36 cellular contexts compared by ENCODE assay signal in genomic region chr15:66563566-66564110, GRCh38. TPM values are rescaled to one million over a fixed set of nuclear protein-coding genes. Genes with fewer than 3 reads are reported as not detected.
"Had no signal": no experiment of that assay in that cellular context is flagged by ENCODE, and none has a peak within 500 bp of the region (broad histone marks: within the 10 kb centered on the region; RNA-seq: fewer than 3 reads in every experiment).

No MANE protein-coding gene starts in this region.

- ATAC-seq: activated CD4-positive, alpha-beta T cell treated with anti-CD3 and anti-CD28 coated beads for 36 hours; activated CD4-positive, CD25-positive, alpha-beta regulatory T cell treated with anti-CD3 and anti-CD28 coated beads, Interleukin-2, amount 50 U/mL, for 24 hours; activated CD8-positive, alpha-beta T cell treated with anti-CD3 and anti-CD28 coated beads, Interleukin-2, amount 10 ng/mL, durations not matched to agents 7 days and 5 days; activated naive CD4-positive, alpha-beta T cell treated with anti-CD3 and anti-CD28 coated beads, Interleukin-2, amount 50 U/mL, for 72 hours; activated T-cell treated with anti-CD3 and anti-CD28 coated beads, Interleukin-2, amount 50 U/mL, for 72 hours; gastroesophageal sphincter; T-helper 17 cell had no signal

- H3K27ac ChIP-seq: ascending aorta, breast epithelium, cardiac muscle cell, colonic mucosa, epithelial cell of prostate, esophagus squamous epithelium, gastroesophageal sphincter, WERI-Rb-1 had no signal

- H3K4me1 ChIP-seq: ascending aorta, breast epithelium, colonic mucosa had no signal

- H3K9me3 Mint-ChIP-seq: activated B cell treated with CpG ODN at 0.5 μM for 24 hours; activated CD4-positive, alpha-beta memory T cell treated with anti-CD3 and anti-CD28 coated beads for 36 hours; activated CD4-positive, alpha-beta T cell treated with anti-CD3 and anti-CD28 coated beads, Interleukin-2, amount 10 ng/mL, durations not matched to agents 24 days and 14 days; activated naive CD4-positive, alpha-beta T cell treated with anti-CD3 and anti-CD28 coated beads, Interleukin-2, amount 10 ng/mL, durations not matched to agents 7 days and 5 days; activated naive CD4-positive, alpha-beta T cell treated with anti-CD3 and anti-CD28 coated beads, Interleukin-2, amount 50 U/mL, for 72 hours; activated naive CD8-positive, alpha-beta T cell treated with anti-CD3 and anti-CD28 coated beads, Interleukin-2, amount 10 ng/mL, durations not matched to agents 7 days and 5 days; activated T-cell treated with anti-CD3 and anti-CD28 coated beads, Interleukin-2, amount 50 U/mL, for 24 hours; activated T-cell treated with anti-CD3 and anti-CD28 coated beads, Interleukin-2, amount 50 U/mL, for 72 hours; T-helper 2 cell treated with Interferon-gamma antibody and Interleukin-4, amounts not matched to agents 5 μg/mL and 100 μg/mL, for 36 hours had no signal

- DNase-seq: activated B cell treated with CpG ODN at 0.5 μM for 24 hours; activated CD4-positive, alpha-beta memory T cell treated with anti-CD3 and anti-CD28 coated beads for 36 hours; activated CD4-positive, alpha-beta T cell treated with anti-CD3 and anti-CD28 coated beads for 36 hours; activated CD4-positive, alpha-beta T cell treated with anti-CD3 and anti-CD28 coated beads, Interleukin-2, amount 10 ng/mL, durations not matched to agents 24 days and 14 days; activated CD8-positive, alpha-beta memory T cell treated with anti-CD3 and anti-CD28 coated beads, Interleukin-2, amount 50 U/mL, for 48 hours; activated CD8-positive, alpha-beta T cell treated with anti-CD3 and anti-CD28 coated beads, Interleukin-2, amount 10 ng/mL, durations not matched to agents 7 days and 5 days; activated gamma-delta T cell; activated naive CD4-positive, alpha-beta T cell; activated naive CD4-positive, alpha-beta T cell treated with anti-CD3 and anti-CD28 coated beads, Interleukin-2, amount 10 ng/mL, durations not matched to agents 7 days and 5 days; activated naive CD8-positive, alpha-beta T cell treated with anti-CD3 and anti-CD28 coated beads, Interleukin-2, amount 10 ng/mL, durations not matched to agents 7 days and 5 days; activated T-cell treated with anti-CD3 and anti-CD28 coated beads for 4 hours; activated T-cell treated with anti-CD3 and anti-CD28 coated beads, Interleukin-2, amount 50 U/mL, for 24 hours; activated T-cell treated with anti-CD3 and anti-CD28 coated beads, Interleukin-2, amount 50 U/mL, for 72 hours; central memory CD4-positive, alpha-beta T cell; cerebellar nuclear complex; colonic mucosa; effector CD8-positive, alpha-beta T cell; esophagus squamous epithelium; foreskin melanocyte; T-helper 1 cell; T-helper 17 cell; T1000; WERI-Rb-1 had no signal

- H3K4me3 ChIP-seq: ascending aorta, breast epithelium, cardiac muscle cell, colonic mucosa, esophagus squamous epithelium, gastroesophageal sphincter had no signal

- H3K27me3 ChIP-seq: ascending aorta, breast epithelium, cardiac muscle cell, colonic mucosa, esophagus squamous epithelium had no signal

- H3K36me3 Mint-ChIP-seq: activated CD4-positive, alpha-beta memory T cell treated with anti-CD3 and anti-CD28 coated beads for 36 hours; activated naive CD4-positive, alpha-beta T cell treated with anti-CD3 and anti-CD28 coated beads, Interleukin-2, amount 10 ng/mL, durations not matched to agents 7 days and 5 days; activated naive CD4-positive, alpha-beta T cell treated with anti-CD3 and anti-CD28 coated beads, Interleukin-2, amount 50 U/mL, for 72 hours; activated naive CD8-positive, alpha-beta T cell treated with anti-CD3 and anti-CD28 coated beads, Interleukin-2, amount 10 ng/mL, durations not matched to agents 7 days and 5 days; brain had no signal

- H3K36me3 ChIP-seq: ascending aorta, breast epithelium, cardiac muscle cell, colonic mucosa, esophagus squamous epithelium, gastroesophageal sphincter, WERI-Rb-1 had no signal

- H3K27me3 Mint-ChIP-seq: activated B cell treated with CpG ODN at 0.5 μM for 24 hours; activated CD4-positive, alpha-beta memory T cell treated with anti-CD3 and anti-CD28 coated beads for 36 hours; activated CD4-positive, alpha-beta T cell treated with anti-CD3 and anti-CD28 coated beads for 36 hours; activated CD4-positive, alpha-beta T cell treated with anti-CD3 and anti-CD28 coated beads, Interleukin-2, amount 10 ng/mL, durations not matched to agents 24 days and 14 days; activated T-cell treated with anti-CD3 and anti-CD28 coated beads, Interleukin-2, amount 50 U/mL, for 24 hours had no signal

- H3K27ac Mint-ChIP-seq: activated B cell treated with CpG ODN at 0.5 μM for 24 hours; activated CD4-positive, alpha-beta memory T cell treated with anti-CD3 and anti-CD28 coated beads for 36 hours; activated CD4-positive, alpha-beta T cell treated with anti-CD3 and anti-CD28 coated beads for 36 hours; activated CD4-positive, alpha-beta T cell treated with anti-CD3 and anti-CD28 coated beads, Interleukin-2, amount 10 ng/mL, durations not matched to agents 24 days and 14 days; activated CD8-positive, alpha-beta T cell treated with anti-CD3 and anti-CD28 coated beads, Interleukin-2, amount 10 ng/mL, durations not matched to agents 7 days and 5 days; activated naive CD4-positive, alpha-beta T cell treated with anti-CD3 and anti-CD28 coated beads, Interleukin-2, amount 10 ng/mL, durations not matched to agents 7 days and 5 days; activated naive CD8-positive, alpha-beta T cell treated with anti-CD3 and anti-CD28 coated beads, Interleukin-2, amount 10 ng/mL, durations not matched to agents 7 days and 5 days; activated T-cell treated with anti-CD3 and anti-CD28 coated beads, Interleukin-2, amount 50 U/mL, for 24 hours; activated T-cell treated with anti-CD3 and anti-CD28 coated beads, Interleukin-2, amount 50 U/mL, for 72 hours; brain; T-helper 17 cell; T-helper 2 cell treated with Interferon-gamma antibody and Interleukin-4, amounts not matched to agents 5 μg/mL and 100 μg/mL, for 36 hours had no signal

- H3K9me3 ChIP-seq: ascending aorta, breast epithelium, colonic mucosa, esophagus squamous epithelium, gastroesophageal sphincter had no signal

- FAIRE-seq: endometrium, endothelial cell of umbilical vein had no signal

- H3K4me3 Mint-ChIP-seq: activated B cell treated with CpG ODN at 0.5 μM for 24 hours; activated CD4-positive, alpha-beta memory T cell treated with anti-CD3 and anti-CD28 coated beads for 36 hours; activated CD4-positive, alpha-beta T cell treated with anti-CD3 and anti-CD28 coated beads for 36 hours; activated CD4-positive, alpha-beta T cell treated with anti-CD3 and anti-CD28 coated beads, Interleukin-2, amount 10 ng/mL, durations not matched to agents 24 days and 14 days; activated CD8-positive, alpha-beta T cell treated with anti-CD3 and anti-CD28 coated beads, Interleukin-2, amount 10 ng/mL, durations not matched to agents 7 days and 5 days; activated naive CD4-positive, alpha-beta T cell treated with anti-CD3 and anti-CD28 coated beads, Interleukin-2, amount 10 ng/mL, durations not matched to agents 7 days and 5 days; activated naive CD8-positive, alpha-beta T cell treated with anti-CD3 and anti-CD28 coated beads, Interleukin-2, amount 10 ng/mL, durations not matched to agents 7 days and 5 days; activated T-cell treated with anti-CD3 and anti-CD28 coated beads, Interleukin-2, amount 50 U/mL, for 24 hours; activated T-cell treated with anti-CD3 and anti-CD28 coated beads, Interleukin-2, amount 50 U/mL, for 72 hours; brain; T-helper 17 cell; T-helper 2 cell treated with Interferon-gamma antibody and Interleukin-4, amounts not matched to agents 5 μg/mL and 100 μg/mL, for 36 hours had no signal

RNA-seq across cellular contexts. Expression of gene LCTL, which starts 2.2 kb away (rescaled TPM):
- total RNA-seq: activated B cell treated with CpG ODN at 0.5 μM for 24 hours; activated CD4-positive, alpha-beta memory T cell treated with anti-CD3 and anti-CD28 coated beads for 36 hours; activated CD4-positive, alpha-beta T cell treated with anti-CD3 and anti-CD28 coated beads for 36 hours; activated CD4-positive, alpha-beta T cell treated with anti-CD3 and anti-CD28 coated beads, Interleukin-2, amount 10 ng/mL, durations not matched to agents 24 days and 14 days; activated CD8-positive, alpha-beta T cell treated with anti-CD3 and anti-CD28 coated beads, Interleukin-2, amount 10 ng/mL, durations not matched to agents 7 days and 5 days; activated naive CD4-positive, alpha-beta T cell treated with anti-CD3 and anti-CD28 coated beads, Interleukin-2, amount 50 U/mL, for 72 hours; activated naive CD8-positive, alpha-beta T cell treated with anti-CD3 and anti-CD28 coated beads, Interleukin-2, amount 10 ng/mL, durations not matched to agents 7 days and 5 days; activated T-cell treated with anti-CD3 and anti-CD28 coated beads, Interleukin-2, amount 50 U/mL, for 72 hours; ascending aorta; breast epithelium; colonic mucosa; dermis microvascular lymphatic vessel endothelial cell; endothelial cell of umbilical vein; esophagus squamous epithelium; gastroesophageal sphincter; T-helper 17 cell had no signal
- polyA plus RNA-seq: esophagus had no signal
